Comparison of ENCODE assay signal across 2 cellular contexts in the genomic region with DNA sequence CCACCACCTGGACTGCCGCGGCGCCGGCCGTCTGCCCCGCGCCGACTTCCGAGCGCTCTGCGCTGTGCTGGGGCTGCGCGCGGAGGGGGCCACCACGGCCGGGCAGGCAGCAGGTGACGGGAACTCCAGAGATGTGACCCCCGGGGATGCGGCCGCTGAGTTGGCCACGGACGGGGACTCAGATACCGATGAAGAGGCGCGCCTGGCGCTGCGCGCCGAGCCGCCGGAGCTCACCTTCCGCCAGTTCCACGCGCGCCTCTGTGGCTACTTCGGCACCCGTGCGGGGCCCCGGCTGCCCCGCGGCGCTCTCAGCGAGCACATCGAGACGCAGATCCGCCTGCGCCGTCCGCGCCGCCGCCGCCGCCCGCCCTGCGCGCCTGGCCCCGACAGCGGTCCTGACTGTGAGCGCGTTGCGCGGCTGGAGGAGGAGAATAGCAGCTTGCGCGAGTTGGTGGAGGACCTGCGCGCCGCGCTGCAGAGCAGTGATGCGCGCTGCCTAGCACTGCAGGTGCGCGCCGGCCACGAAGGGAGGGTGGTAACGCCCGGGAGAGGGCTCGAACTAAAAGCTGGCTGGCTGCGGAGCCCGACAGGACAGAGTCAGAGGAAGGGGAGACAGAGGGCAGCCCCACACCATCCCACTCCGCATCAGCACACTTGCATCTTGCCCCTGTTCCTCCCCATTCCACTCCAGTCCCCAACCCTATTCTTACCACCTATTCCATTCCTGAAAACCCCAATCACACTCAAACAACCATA.
TF ChIP-seq lines count a peak whose summit lies in the region.

No MANE protein-coding gene starts in this region.

TF ChIP-seq in liver, 16 proteins besides CTCF, POLR2A, EP300 and RAD21:
- no peak for TF ChIP-seq RXRA (IDR thresholded peaks at IDR 0.05)
- TF ChIP-seq JUND (IDR thresholded peaks at IDR 0.05) = no peak
- TF ChIP-seq FOXA1 (IDR thresholded peaks at IDR 0.05) = no peak
- TF ChIP-seq HNF4A (conservative IDR thresholded peaks at IDR 0.05) = no peak
- no peak for TF ChIP-seq EGR1 (IDR thresholded peaks at IDR 0.05; ENCODE audit: low read depth in 2 of 2)
- no peak for TF ChIP-seq SP1 (IDR thresholded peaks at IDR 0.05)
- TF ChIP-seq YY1 (IDR thresholded peaks at IDR 0.05) = no peak
- no peak for TF ChIP-seq GABPA (IDR thresholded peaks at IDR 0.05 in 1 of 2, conservative IDR thresholded peaks at IDR 0.05 in 1 of 2)
- no peak for TF ChIP-seq HNF4G (IDR thresholded peaks at IDR 0.05)
- TF ChIP-seq, protein P1, sequence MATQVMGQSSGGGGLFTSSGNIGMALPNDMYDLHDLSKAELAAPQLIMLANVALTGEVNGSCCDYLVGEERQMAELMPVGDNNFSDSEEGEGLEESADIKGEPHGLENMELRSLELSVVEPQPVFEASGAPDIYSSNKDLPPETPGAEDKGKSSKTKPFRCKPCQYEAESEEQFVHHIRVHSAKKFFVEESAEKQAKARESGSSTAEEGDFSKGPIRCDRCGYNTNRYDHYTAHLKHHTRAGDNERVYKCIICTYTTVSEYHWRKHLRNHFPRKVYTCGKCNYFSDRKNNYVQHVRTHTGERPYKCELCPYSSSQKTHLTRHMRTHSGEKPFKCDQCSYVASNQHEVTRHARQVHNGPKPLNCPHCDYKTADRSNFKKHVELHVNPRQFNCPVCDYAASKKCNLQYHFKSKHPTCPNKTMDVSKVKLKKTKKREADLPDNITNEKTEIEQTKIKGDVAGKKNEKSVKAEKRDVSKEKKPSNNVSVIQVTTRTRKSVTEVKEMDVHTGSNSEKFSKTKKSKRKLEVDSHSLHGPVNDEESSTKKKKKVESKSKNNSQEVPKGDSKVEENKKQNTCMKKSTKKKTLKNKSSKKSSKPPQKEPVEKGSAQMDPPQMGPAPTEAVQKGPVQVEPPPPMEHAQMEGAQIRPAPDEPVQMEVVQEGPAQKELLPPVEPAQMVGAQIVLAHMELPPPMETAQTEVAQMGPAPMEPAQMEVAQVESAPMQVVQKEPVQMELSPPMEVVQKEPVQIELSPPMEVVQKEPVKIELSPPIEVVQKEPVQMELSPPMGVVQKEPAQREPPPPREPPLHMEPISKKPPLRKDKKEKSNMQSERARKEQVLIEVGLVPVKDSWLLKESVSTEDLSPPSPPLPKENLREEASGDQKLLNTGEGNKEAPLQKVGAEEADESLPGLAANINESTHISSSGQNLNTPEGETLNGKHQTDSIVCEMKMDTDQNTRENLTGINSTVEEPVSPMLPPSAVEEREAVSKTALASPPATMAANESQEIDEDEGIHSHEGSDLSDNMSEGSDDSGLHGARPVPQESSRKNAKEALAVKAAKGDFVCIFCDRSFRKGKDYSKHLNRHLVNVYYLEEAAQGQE (IDR thresholded peaks at IDR 0.05) = no peak

TF ChIP-seq in HepG2, 621 proteins besides CTCF, POLR2A, EP300 and RAD21:
- no peak for TF ChIP-seq CCDC6 (CRISPR knock-in tag; IDR thresholded peaks at IDR 0.05)
- TF ChIP-seq GMEB1 (CRISPR knock-in tag; IDR thresholded peaks at IDR 0.05; ENCODE audit: borderline replicate concordance) = no peak
- TF ChIP-seq HHEX (CRISPR knock-in tag; IDR thresholded peaks at IDR 0.05) = no peak
